ENCODE assay signal across 8 cellular contexts in genomic region chr19:44512326-44513298, GRCh38. TPM values are rescaled to one million over a fixed set of nuclear protein-coding genes. Genes with fewer than 3 reads are reported as not detected.
DNase-seq lines count a peak whose midpoint lies in the region; ATAC-seq and TF ChIP-seq lines count a peak whose summit lies in the region.
"Had no signal": no experiment of that assay in that cellular context is flagged by ENCODE, and none has a peak within 500 bp of the region (broad histone marks: within the 10 kb centered on the region; RNA-seq: fewer than 3 reads in every experiment).

No MANE protein-coding gene starts in this region.

- H3K27ac ChIP-seq in DOHH2 (ENCODE audit: low read depth, low read length), result no peak overlapping the region
- H3K27ac ChIP-seq in SJCRH30, result no peak overlapping the region
- no peak overlapping the region for H3K27ac ChIP-seq in naive thymus-derived CD4-positive, alpha-beta T cell (ENCODE audit: low read depth, low read length)
- H3K27ac ChIP-seq: pancreas had no signal

- CTCF ChIA-PET in naive thymus-derived CD4-positive, alpha-beta T cell (lab: Charles Lee), result no interaction called here

- H3K4me2 ChIP-seq in DOHH2 (ENCODE audit: low read length), result no peak overlapping the region

- H3K27me3 Mint-ChIP-seq in stimulated activated naive CD8-positive, alpha-beta T cell treated with anti-CD3 and anti-CD28 coated beads, Interleukin-15, amount 100 ng/mL, for 72 hours, result peaks cover 33% of the 10 kb centered on the region
- peaks cover 0 to 39% (median 38%) of the 10 kb centered on the region in 5 donors for H3K27me3 Mint-ChIP-seq in naive thymus-derived CD4-positive, alpha-beta T cell

- ATAC-seq in stimulated activated naive CD8-positive, alpha-beta T cell treated with anti-CD3 and anti-CD28 coated beads, Interleukin-15, amount 100 ng/mL, for 72 hours, result no peak
- no peak for ATAC-seq in naive thymus-derived CD4-positive, alpha-beta T cell

- H4K20me1 ChIP-seq in DOHH2 (ENCODE audit: control insufficient read depth, insufficient read depth, low read depth, low read length), result no peaks in the 10 kb centered on the region

- H3K36me3 ChIP-seq in DOHH2 (ENCODE audit: control insufficient read depth, low read length) (no peaks in the 10 kb centered on the region), SJCRH30 (no peaks in the 10 kb centered on the region)
- no peaks in the 10 kb centered on the region for H3K36me3 ChIP-seq in naive thymus-derived CD4-positive, alpha-beta T cell (ENCODE audit: control insufficient read depth in 2 of 3, insufficient read depth in 3 of 3, low read length in 3 of 3)
- H3K36me3 ChIP-seq: pancreas had no signal

- intact Hi-C loops in naive thymus-derived CD4-positive, alpha-beta T cell (cut with micrococcal nuclease), result no loop called here

- H3K36me3 Mint-ChIP-seq in naive thymus-derived CD4-positive, alpha-beta T cell, result peaks cover 4 to 30% (median 14%) of the 10 kb centered on the region in 5 donors

- TF ChIP-seq CTCF in DOHH2 (IDR thresholded peaks at IDR 0.05; ENCODE audit: low read depth, low read length, poor library complexity, severe bottlenecking), result peak; percentile 81
- peak; percentile 58 for TF ChIP-seq CTCF in fibroblast of villous mesenchyme (IDR thresholded peaks at IDR 0.05; ENCODE audit: insufficient read depth, low read depth, low read length)

- H3K4me3 Mint-ChIP-seq in stimulated activated naive CD8-positive, alpha-beta T cell treated with anti-CD3 and anti-CD28 coated beads, Interleukin-15, amount 100 ng/mL, for 72 hours, result no peak overlapping the region
- no peak overlapping the region for H3K4me3 Mint-ChIP-seq in naive thymus-derived CD4-positive, alpha-beta T cell

- H3K79me2 ChIP-seq in DOHH2 (ENCODE audit: control insufficient read depth, low read length), result no peaks in the 10 kb centered on the region

- peak; percentile 58 for DNase-seq in HK-2 (ENCODE audit: unreplicated experiment)
- peak; percentile 56 to 69 for DNase-seq in SJCRH30
- peak; percentile 38 for DNase-seq in fibroblast of villous mesenchyme (ENCODE audit: low read depth)
- peak; percentile 20 to 21 for DNase-seq in stimulated activated naive CD8-positive, alpha-beta T cell treated with anti-CD3 and anti-CD28 coated beads, Interleukin-15, amount 100 ng/mL, for 72 hours
- DNase-seq in NCI-H446 treated with DMSO at 0.1 percent for 48 hours (lab: John Stamatoyannopoulos, UW), result no peak
- no peak for DNase-seq in naive thymus-derived CD4-positive, alpha-beta T cell
- DNase-seq: pancreas had no signal

- no peaks in the 10 kb centered on the region for H3K4me1 Mint-ChIP-seq in stimulated activated naive CD8-positive, alpha-beta T cell treated with anti-CD3 and anti-CD28 coated beads, Interleukin-15, amount 100 ng/mL, for 72 hours
- H3K4me1 Mint-ChIP-seq in naive thymus-derived CD4-positive, alpha-beta T cell, result peaks cover 0 to 3% (median 0%) of the 10 kb centered on the region in 7 donors

- peaks cover 23 to 38% of the 10 kb centered on the region in 2 donors for H3K9me3 Mint-ChIP-seq in stimulated activated naive CD8-positive, alpha-beta T cell treated with anti-CD3 and anti-CD28 coated beads, Interleukin-15, amount 100 ng/mL, for 72 hours
- peaks cover 4 to 83% (median 35%) of the 10 kb centered on the region in 11 donors for H3K9me3 Mint-ChIP-seq in naive thymus-derived CD4-positive, alpha-beta T cell

- H3K27ac Mint-ChIP-seq in stimulated activated naive CD8-positive, alpha-beta T cell treated with anti-CD3 and anti-CD28 coated beads, Interleukin-15, amount 100 ng/mL, for 72 hours, result no peak overlapping the region
- H3K27ac Mint-ChIP-seq in naive thymus-derived CD4-positive, alpha-beta T cell, result peak overlapping the region in 1 of 9 donors; percentile 52

- no peaks in the 10 kb centered on the region for H3K27me3 ChIP-seq in DOHH2 (ENCODE audit: control insufficient read depth, low read length)
- no peaks in the 10 kb centered on the region for H3K27me3 ChIP-seq in SJCRH30
- no peaks in the 10 kb centered on the region for H3K27me3 ChIP-seq in naive thymus-derived CD4-positive, alpha-beta T cell (ENCODE audit: control insufficient read depth in 2 of 2, insufficient read depth in 2 of 2, low read length in 2 of 2)

- no peak overlapping the region for H3K4me3 ChIP-seq in DOHH2 (ENCODE audit: low read length)
- no peak overlapping the region for H3K4me3 ChIP-seq in SJCRH30
- no peak overlapping the region for H3K4me3 ChIP-seq in fibroblast of villous mesenchyme (ENCODE audit: low read depth, low read length)
- no peak overlapping the region for H3K4me3 ChIP-seq in naive thymus-derived CD4-positive, alpha-beta T cell (ENCODE audit: low read length)
- H3K4me3 ChIP-seq: pancreas had no signal

- no peaks in the 10 kb centered on the region for H3K4me1 ChIP-seq in DOHH2 (ENCODE audit: control insufficient read depth, low read length)
- no peaks in the 10 kb centered on the region for H3K4me1 ChIP-seq in SJCRH30
- H3K4me1 ChIP-seq in naive thymus-derived CD4-positive, alpha-beta T cell (ENCODE audit: control insufficient read depth in 2 of 2, insufficient read depth in 2 of 2, low read length in 2 of 2), result no peaks in the 10 kb centered on the region
- H3K4me1 ChIP-seq: pancreas had no signal

- H3F3A ChIP-seq in DOHH2 (ENCODE audit: control insufficient read depth, insufficient read depth), result no peaks in the 10 kb centered on the region

- H3K9me3 ChIP-seq in DOHH2 (ENCODE audit: control insufficient read depth, insufficient read depth, low read length), result peaks cover 10% of the 10 kb centered on the region; the same call in 1 of the 2 replicates
- no peaks in the 10 kb centered on the region; the same call in 1 of the 2 replicates for H3K9me3 ChIP-seq in SJCRH30 (replicated peaks)
- peaks cover 0 to 12% (median 0%) of the 10 kb centered on the region in 3 experiments for H3K9me3 ChIP-seq in naive thymus-derived CD4-positive, alpha-beta T cell (ENCODE audit: control insufficient read depth in 2 of 3, low read length in 3 of 3)
- H3K9me3 ChIP-seq: pancreas had no signal

- H3K9me2 ChIP-seq in DOHH2 (replicated peaks; ENCODE audit: control insufficient read depth, low read length), result no peaks in the 10 kb centered on the region

- POLR2A ChIA-PET in naive thymus-derived CD4-positive, alpha-beta T cell (lab: Charles Lee), result no interaction called here

RNA-seq across cellular contexts. Expression of gene ZNF180, which starts 12.3 kb away (rescaled TPM):
- total RNA-seq in SJCRH30 (2014; rRNA removed; shearing (Covaris generic)), result 12.3 and 13.9 TPM in 2 replicates
- 6.4 and 9.5 TPM in 2 replicates for total RNA-seq in fibroblast of villous mesenchyme
- total RNA-seq in naive thymus-derived CD4-positive, alpha-beta T cell, result 10 to 100 TPM in 3 of 5 experiments, 1 to 10 TPM in 2; 7.5 to 17.7 (median 10.6) TPM
- polyA plus RNA-seq in naive thymus-derived CD4-positive, alpha-beta T cell, result 10 to 100 TPM in 1 of 2 donors, 1 to 10 TPM in 1; 6.3 to 18.6 TPM

RNA-seq across cellular contexts. Expression of gene CEACAM20, which starts 16.9 kb away (rescaled TPM):
- not detected in 2 replicates for total RNA-seq in SJCRH30 (2014; rRNA removed; shearing (Covaris generic))
- total RNA-seq in fibroblast of villous mesenchyme, result not detected in 2 replicates
- not detected for total RNA-seq in naive thymus-derived CD4-positive, alpha-beta T cell
- polyA plus RNA-seq in naive thymus-derived CD4-positive, alpha-beta T cell, result not detected
- total RNA-seq: pancreas had no signal
- polyA plus RNA-seq: pancreas had no signal

Comparison
In these comparisons a context has a peak if more than half of its experiments do, and no peak if none do; other contexts are left out.
1. DNase-seq: peak in HK-2 (single experiment), SJCRH30 (2 of 2), fibroblast of villous mesenchyme (single experiment) and stimulated activated naive CD8-positive, alpha-beta T cell treated with anti-CD3 and anti-CD28 coated beads, Interleukin-15, amount 100 ng/mL, for 72 hours (2 of 2); none in NCI-H446 treated with DMSO at 0.1 percent for 48 hours (single experiment) and naive thymus-derived CD4-positive, alpha-beta T cell (0 of 9).